Comparison of ENCODE assay signal across 2 cellular contexts in the genomic region with DNA sequence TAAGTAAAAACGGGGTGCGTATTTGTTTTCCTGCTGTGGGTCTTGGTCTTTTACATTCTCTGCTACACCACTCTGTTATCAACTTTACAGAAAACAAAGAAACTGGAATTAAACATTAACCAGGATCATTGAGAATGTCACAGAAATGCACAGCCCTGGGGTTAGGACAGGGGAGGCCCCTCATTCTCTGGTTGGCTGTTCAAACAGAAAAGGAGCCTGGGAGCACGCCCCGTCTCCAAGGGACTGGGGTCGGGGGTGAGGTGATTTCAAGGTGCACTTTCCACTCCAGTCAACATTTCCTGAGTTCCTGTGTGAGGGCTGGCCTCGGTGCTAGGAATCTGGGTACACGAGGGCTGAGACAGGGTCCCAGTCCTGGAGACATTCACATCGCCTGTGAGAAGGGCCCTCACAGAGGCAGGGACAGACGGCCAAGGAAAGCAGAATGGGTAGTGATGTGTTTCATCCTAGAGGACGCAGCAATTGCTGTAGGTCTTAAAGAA.
A peak's percentile ranks its signal among the peaks of the same experiment; 100 is the strongest.
TF ChIP-seq lines count a peak whose summit lies in the region.

No MANE protein-coding gene starts in this region.

TF ChIP-seq in HCT116, 20 proteins besides CTCF, POLR2A, EP300 and RAD21:
- no peak for TF ChIP-seq ZNF274 (IDR thresholded peaks at IDR 0.05; ENCODE audit: low read depth, low read length)
- TF ChIP-seq EZH2phosphoT487 (IDR thresholded peaks at IDR 0.05; ENCODE audit: borderline replicate concordance) = no peak
- TF ChIP-seq SRF (IDR thresholded peaks at IDR 0.05; ENCODE audit: low read depth) = no peak
- TF ChIP-seq SP1 (IDR thresholded peaks at IDR 0.05; ENCODE audit: low read depth) = no peak
TF ChIP-seq in HCT116: peak in this region for 0.

TF ChIP-seq in HepG2, 621 proteins besides CTCF, POLR2A, EP300 and RAD21 (continues in another document):
- TF ChIP-seq ZNF720 (CRISPR knock-in tag; IDR thresholded peaks at IDR 0.05) = no peak
- TF ChIP-seq RXRB (CRISPR knock-in tag; IDR thresholded peaks at IDR 0.05; ENCODE audit: borderline replicate concordance) = peak; percentile 69
- peak; percentile 55; the same call in 1 of the 2 replicates for TF ChIP-seq ZMAT3 (CRISPR knock-in tag; conservative IDR thresholded peaks at IDR 0.05)
- peak; percentile 54; the same call in 1 of the 2 replicates for TF ChIP-seq ZNF160 (CRISPR knock-in tag; IDR thresholded peaks at IDR 0.05)
- peak; percentile 47; the same call in 1 of the 2 replicates for TF ChIP-seq ZNF331 (CRISPR knock-in tag; IDR thresholded peaks at IDR 0.05)
- peak; percentile 59 for TF ChIP-seq ZNF143 (CRISPR knock-in tag; IDR thresholded peaks at IDR 0.05)
- 0 out of 2 replicates have a peak, but pooled peaks have one; percentile 23 for TF ChIP-seq ZNF768 (CRISPR knock-in tag; IDR thresholded peaks at IDR 0.05)
- TF ChIP-seq GATAD1 (CRISPR knock-in tag; IDR thresholded peaks at IDR 0.05) = peak; percentile 35; the same call in 1 of the 2 replicates
- no peak for TF ChIP-seq DMAP1 (CRISPR knock-in tag; IDR thresholded peaks at IDR 0.05)
- no peak for TF ChIP-seq FOXM1 (CRISPR knock-in tag; IDR thresholded peaks at IDR 0.05)
- peak; percentile 30; the same call in 1 of the 2 replicates for TF ChIP-seq ZFY (CRISPR knock-in tag; IDR thresholded peaks at IDR 0.05)
- peak; percentile 77; the same call in 1 of the 2 replicates for TF ChIP-seq CHD4 (IDR thresholded peaks at IDR 0.05; ENCODE audit: borderline replicate concordance, low read length)
- TF ChIP-seq, protein P1, sequence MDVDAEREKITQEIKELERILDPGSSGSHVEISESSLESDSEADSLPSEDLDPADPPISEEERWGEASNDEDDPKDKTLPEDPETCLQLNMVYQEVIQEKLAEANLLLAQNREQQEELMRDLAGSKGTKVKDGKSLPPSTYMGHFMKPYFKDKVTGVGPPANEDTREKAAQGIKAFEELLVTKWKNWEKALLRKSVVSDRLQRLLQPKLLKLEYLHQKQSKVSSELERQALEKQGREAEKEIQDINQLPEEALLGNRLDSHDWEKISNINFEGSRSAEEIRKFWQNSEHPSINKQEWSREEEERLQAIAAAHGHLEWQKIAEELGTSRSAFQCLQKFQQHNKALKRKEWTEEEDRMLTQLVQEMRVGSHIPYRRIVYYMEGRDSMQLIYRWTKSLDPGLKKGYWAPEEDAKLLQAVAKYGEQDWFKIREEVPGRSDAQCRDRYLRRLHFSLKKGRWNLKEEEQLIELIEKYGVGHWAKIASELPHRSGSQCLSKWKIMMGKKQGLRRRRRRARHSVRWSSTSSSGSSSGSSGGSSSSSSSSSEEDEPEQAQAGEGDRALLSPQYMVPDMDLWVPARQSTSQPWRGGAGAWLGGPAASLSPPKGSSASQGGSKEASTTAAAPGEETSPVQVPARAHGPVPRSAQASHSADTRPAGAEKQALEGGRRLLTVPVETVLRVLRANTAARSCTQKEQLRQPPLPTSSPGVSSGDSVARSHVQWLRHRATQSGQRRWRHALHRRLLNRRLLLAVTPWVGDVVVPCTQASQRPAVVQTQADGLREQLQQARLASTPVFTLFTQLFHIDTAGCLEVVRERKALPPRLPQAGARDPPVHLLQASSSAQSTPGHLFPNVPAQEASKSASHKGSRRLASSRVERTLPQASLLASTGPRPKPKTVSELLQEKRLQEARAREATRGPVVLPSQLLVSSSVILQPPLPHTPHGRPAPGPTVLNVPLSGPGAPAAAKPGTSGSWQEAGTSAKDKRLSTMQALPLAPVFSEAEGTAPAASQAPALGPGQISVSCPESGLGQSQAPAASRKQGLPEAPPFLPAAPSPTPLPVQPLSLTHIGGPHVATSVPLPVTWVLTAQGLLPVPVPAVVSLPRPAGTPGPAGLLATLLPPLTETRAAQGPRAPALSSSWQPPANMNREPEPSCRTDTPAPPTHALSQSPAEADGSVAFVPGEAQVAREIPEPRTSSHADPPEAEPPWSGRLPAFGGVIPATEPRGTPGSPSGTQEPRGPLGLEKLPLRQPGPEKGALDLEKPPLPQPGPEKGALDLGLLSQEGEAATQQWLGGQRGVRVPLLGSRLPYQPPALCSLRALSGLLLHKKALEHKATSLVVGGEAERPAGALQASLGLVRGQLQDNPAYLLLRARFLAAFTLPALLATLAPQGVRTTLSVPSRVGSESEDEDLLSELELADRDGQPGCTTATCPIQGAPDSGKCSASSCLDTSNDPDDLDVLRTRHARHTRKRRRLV (CRISPR knock-in tag; IDR thresholded peaks at IDR 0.05) = no peak
- peak; percentile 23; the same call in 1 of the 2 replicates for TF ChIP-seq ZNF766 (CRISPR knock-in tag; IDR thresholded peaks at IDR 0.05; ENCODE audit: borderline replicate concordance)
- TF ChIP-seq MBD4 (IDR thresholded peaks at IDR 0.05; ENCODE audit: borderline replicate concordance, low read length) = no peak
- TF ChIP-seq ZNF33A (CRISPR knock-in tag; IDR thresholded peaks at IDR 0.05; ENCODE audit: borderline replicate concordance) = no peak
- no peak for TF ChIP-seq GABPA (IDR thresholded peaks at IDR 0.05; ENCODE audit: low read depth, low read length)
- 0 out of 2 replicates have a peak, but pooled peaks have one; percentile 10 for TF ChIP-seq GABPA (CRISPR knock-in tag; IDR thresholded peaks at IDR 0.05; ENCODE audit: low read depth)
- TF ChIP-seq TARDBP (CRISPR knock-in tag; IDR thresholded peaks at IDR 0.05) = no peak
- peak; percentile 37; the same call in 1 of the 2 replicates for TF ChIP-seq SMAD3 (CRISPR knock-in tag; IDR thresholded peaks at IDR 0.05)
- TF ChIP-seq SOX6 (IDR thresholded peaks at IDR 0.05) = no peak
- peak; percentile 99 for TF ChIP-seq SOX6 (CRISPR knock-in tag; IDR thresholded peaks at IDR 0.05)
- TF ChIP-seq ZNF44 (CRISPR knock-in tag; IDR thresholded peaks at IDR 0.05) = no peak
- TF ChIP-seq MTA1 (CRISPR knock-in tag; IDR thresholded peaks at IDR 0.05; ENCODE audit: borderline replicate concordance) = peak; percentile 60
- TF ChIP-seq, protein P2, sequence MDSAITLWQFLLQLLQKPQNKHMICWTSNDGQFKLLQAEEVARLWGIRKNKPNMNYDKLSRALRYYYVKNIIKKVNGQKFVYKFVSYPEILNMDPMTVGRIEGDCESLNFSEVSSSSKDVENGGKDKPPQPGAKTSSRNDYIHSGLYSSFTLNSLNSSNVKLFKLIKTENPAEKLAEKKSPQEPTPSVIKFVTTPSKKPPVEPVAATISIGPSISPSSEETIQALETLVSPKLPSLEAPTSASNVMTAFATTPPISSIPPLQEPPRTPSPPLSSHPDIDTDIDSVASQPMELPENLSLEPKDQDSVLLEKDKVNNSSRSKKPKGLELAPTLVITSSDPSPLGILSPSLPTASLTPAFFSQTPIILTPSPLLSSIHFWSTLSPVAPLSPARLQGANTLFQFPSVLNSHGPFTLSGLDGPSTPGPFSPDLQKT (CRISPR knock-in tag; IDR thresholded peaks at IDR 0.05; ENCODE audit: borderline replicate concordance) = no peak
- TF ChIP-seq TEAD3 (CRISPR knock-in tag; optimal IDR thresholded peaks at IDR 0.05; ENCODE audit: borderline replicate concordance) = peak; percentile 75
- TF ChIP-seq, protein P3, sequence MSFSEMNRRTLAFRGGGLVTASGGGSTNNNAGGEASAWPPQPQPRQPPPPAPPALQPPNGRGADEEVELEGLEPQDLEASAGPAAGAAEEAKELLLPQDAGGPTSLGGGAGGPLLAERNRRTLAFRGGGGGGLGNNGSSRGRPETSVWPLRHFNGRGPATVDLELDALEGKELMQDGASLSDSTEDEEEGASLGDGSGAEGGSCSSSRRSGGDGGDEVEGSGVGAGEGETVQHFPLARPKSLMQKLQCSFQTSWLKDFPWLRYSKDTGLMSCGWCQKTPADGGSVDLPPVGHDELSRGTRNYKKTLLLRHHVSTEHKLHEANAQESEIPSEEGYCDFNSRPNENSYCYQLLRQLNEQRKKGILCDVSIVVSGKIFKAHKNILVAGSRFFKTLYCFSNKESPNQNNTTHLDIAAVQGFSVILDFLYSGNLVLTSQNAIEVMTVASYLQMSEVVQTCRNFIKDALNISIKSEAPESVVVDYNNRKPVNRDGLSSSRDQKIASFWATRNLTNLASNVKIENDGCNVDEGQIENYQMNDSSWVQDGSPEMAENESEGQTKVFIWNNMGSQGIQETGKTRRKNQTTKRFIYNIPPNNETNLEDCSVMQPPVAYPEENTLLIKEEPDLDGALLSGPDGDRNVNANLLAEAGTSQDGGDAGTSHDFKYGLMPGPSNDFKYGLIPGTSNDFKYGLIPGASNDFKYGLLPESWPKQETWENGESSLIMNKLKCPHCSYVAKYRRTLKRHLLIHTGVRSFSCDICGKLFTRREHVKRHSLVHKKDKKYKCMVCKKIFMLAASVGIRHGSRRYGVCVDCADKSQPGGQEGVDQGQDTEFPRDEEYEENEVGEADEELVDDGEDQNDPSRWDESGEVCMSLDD (CRISPR knock-in tag; IDR thresholded peaks at IDR 0.05; ENCODE audit: borderline replicate concordance) = peak; percentile 56; the same call in 1 of the 2 replicates
- peak; percentile 44; the same call in 1 of the 2 replicates for TF ChIP-seq CEBPG (CRISPR knock-in tag; IDR thresholded peaks at IDR 0.05)
- TF ChIP-seq NFYC (CRISPR knock-in tag; IDR thresholded peaks at IDR 0.05) = peak; percentile 58; the same call in 1 of the 2 replicates
- TF ChIP-seq, protein P4, sequence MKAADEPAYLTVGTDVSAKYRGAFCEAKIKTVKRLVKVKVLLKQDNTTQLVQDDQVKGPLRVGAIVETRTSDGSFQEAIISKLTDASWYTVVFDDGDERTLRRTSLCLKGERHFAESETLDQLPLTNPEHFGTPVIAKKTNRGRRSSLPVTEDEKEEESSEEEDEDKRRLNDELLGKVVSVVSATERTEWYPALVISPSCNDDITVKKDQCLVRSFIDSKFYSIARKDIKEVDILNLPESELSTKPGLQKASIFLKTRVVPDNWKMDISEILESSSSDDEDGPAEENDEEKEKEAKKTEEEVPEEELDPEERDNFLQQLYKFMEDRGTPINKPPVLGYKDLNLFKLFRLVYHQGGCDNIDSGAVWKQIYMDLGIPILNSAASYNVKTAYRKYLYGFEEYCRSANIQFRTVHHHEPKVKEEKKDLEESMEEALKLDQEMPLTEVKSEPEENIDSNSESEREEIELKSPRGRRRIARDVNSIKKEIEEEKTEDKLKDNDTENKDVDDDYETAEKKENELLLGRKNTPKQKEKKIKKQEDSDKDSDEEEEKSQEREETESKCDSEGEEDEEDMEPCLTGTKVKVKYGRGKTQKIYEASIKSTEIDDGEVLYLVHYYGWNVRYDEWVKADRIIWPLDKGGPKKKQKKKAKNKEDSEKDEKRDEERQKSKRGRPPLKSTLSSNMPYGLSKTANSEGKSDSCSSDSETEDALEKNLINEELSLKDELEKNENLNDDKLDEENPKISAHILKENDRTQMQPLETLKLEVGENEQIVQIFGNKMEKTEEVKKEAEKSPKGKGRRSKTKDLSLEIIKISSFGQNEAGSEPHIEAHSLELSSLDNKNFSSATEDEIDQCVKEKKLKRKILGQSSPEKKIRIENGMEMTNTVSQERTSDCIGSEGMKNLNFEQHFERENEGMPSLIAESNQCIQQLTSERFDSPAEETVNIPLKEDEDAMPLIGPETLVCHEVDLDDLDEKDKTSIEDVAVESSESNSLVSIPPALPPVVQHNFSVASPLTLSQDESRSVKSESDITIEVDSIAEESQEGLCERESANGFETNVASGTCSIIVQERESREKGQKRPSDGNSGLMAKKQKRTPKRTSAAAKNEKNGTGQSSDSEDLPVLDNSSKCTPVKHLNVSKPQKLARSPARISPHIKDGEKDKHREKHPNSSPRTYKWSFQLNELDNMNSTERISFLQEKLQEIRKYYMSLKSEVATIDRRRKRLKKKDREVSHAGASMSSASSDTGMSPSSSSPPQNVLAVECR (CRISPR knock-in tag; IDR thresholded peaks at IDR 0.05; ENCODE audit: borderline replicate concordance) = peak; percentile 51; the same call in 1 of the 2 replicates
- peak; percentile 60 for TF ChIP-seq NFYB (CRISPR knock-in tag; IDR thresholded peaks at IDR 0.05)
- TF ChIP-seq, protein P5, sequence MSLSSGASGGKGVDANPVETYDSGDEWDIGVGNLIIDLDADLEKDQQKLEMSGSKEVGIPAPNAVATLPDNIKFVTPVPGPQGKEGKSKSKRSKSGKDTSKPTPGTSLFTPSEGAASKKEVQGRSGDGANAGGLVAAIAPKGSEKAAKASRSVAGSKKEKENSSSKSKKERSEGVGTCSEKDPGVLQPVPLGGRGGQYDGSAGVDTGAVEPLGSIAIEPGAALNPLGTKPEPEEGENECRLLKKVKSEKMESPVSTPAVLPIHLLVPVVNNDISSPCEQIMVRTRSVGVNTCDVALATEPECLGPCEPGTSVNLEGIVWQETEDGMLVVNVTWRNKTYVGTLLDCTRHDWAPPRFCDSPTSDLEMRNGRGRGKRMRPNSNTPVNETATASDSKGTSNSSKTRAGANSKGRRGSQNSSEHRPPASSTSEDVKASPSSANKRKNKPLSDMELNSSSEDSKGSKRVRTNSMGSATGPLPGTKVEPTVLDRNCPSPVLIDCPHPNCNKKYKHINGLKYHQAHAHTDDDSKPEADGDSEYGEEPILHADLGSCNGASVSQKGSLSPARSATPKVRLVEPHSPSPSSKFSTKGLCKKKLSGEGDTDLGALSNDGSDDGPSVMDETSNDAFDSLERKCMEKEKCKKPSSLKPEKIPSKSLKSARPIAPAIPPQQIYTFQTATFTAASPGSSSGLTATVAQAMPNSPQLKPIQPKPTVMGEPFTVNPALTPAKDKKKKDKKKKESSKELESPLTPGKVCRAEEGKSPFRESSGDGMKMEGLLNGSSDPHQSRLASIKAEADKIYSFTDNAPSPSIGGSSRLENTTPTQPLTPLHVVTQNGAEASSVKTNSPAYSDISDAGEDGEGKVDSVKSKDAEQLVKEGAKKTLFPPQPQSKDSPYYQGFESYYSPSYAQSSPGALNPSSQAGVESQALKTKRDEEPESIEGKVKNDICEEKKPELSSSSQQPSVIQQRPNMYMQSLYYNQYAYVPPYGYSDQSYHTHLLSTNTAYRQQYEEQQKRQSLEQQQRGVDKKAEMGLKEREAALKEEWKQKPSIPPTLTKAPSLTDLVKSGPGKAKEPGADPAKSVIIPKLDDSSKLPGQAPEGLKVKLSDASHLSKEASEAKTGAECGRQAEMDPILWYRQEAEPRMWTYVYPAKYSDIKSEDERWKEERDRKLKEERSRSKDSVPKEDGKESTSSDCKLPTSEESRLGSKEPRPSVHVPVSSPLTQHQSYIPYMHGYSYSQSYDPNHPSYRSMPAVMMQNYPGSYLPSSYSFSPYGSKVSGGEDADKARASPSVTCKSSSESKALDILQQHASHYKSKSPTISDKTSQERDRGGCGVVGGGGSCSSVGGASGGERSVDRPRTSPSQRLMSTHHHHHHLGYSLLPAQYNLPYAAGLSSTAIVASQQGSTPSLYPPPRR (CRISPR knock-in tag; IDR thresholded peaks at IDR 0.05; ENCODE audit: borderline replicate concordance) = peak; percentile 70; the same call in 1 of the 2 replicates
- TF ChIP-seq, protein P6, sequence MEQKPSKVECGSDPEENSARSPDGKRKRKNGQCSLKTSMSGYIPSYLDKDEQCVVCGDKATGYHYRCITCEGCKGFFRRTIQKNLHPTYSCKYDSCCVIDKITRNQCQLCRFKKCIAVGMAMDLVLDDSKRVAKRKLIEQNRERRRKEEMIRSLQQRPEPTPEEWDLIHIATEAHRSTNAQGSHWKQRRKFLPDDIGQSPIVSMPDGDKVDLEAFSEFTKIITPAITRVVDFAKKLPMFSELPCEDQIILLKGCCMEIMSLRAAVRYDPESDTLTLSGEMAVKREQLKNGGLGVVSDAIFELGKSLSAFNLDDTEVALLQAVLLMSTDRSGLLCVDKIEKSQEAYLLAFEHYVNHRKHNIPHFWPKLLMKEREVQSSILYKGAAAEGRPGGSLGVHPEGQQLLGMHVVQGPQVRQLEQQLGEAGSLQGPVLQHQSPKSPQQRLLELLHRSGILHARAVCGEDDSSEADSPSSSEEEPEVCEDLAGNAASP (CRISPR knock-in tag; IDR thresholded peaks at IDR 0.05; ENCODE audit: borderline replicate concordance) = peak; percentile 59; the same call in 1 of the 2 replicates
- TF ChIP-seq NCOA2 (CRISPR knock-in tag; IDR thresholded peaks at IDR 0.05) = peak; percentile 71
- TF ChIP-seq SP5 (CRISPR knock-in tag; IDR thresholded peaks at IDR 0.05; ENCODE audit: borderline replicate concordance, low read depth) = peak; percentile 82
